In genomic region chr5:119340597-119341218, GRCh38 we compare ENCODE assay signal across 9 cellular contexts. TPM values are rescaled to one million over a fixed set of nuclear protein-coding genes. Genes with fewer than 3 reads are reported as not detected.
DNase-seq lines count a peak whose midpoint lies in the region; ATAC-seq lines count a peak whose summit lies in the region.
"Had no signal": no experiment of that assay in that cellular context is flagged by ENCODE, and none has a peak within 500 bp of the region (broad histone marks: within the 10 kb centered on the region; RNA-seq: fewer than 3 reads in every experiment).

No MANE protein-coding gene starts in this region.

- H3K27ac Mint-ChIP-seq in naive thymus-derived CD4-positive, alpha-beta T cell, result peak overlapping the region; percentile 84 to 99 (median 94)

- H3K4me1 ChIP-seq in naive thymus-derived CD4-positive, alpha-beta T cell (ENCODE audit: control insufficient read depth in 2 of 2, insufficient read depth in 2 of 2, low read length in 2 of 2), result peaks cover 91 to 95% of the 10 kb centered on the region in 2 donors

- POLR2A ChIA-PET in naive thymus-derived CD4-positive, alpha-beta T cell (lab: Charles Lee), result interaction anchor here (0.6 to 7.2 kb wide), 25 partner anchors 10 to 318 kb away, joined by 3 to 41 read pairs (median 4); partner anchors contain the start of genes DMXL1 and TNFAIP8

- H3K27me3 ChIP-seq in naive thymus-derived CD4-positive, alpha-beta T cell (ENCODE audit: control insufficient read depth in 2 of 2, insufficient read depth in 2 of 2, low read length in 2 of 2), result no peaks in the 10 kb centered on the region

- ATAC-seq in HG02981 (IDR thresholded peaks at IDR 0.05; ENCODE audit: unreplicated experiment), result peak; percentile 55
- ATAC-seq in naive thymus-derived CD4-positive, alpha-beta T cell, result peak; percentile 71

- intact Hi-C loops in naive thymus-derived CD4-positive, alpha-beta T cell (cut with micrococcal nuclease), result loop anchor here (1.0 to 5.0 kb wide), 11 partner anchors 7 to 318 kb away; partner anchors contain the start of gene DMXL1 (in 1 of the 2)

- no peaks in the 10 kb centered on the region for H3K36me3 ChIP-seq in naive thymus-derived CD4-positive, alpha-beta T cell (ENCODE audit: control insufficient read depth in 2 of 3, insufficient read depth in 3 of 3, low read length in 3 of 3)

- H3K4me3 Mint-ChIP-seq in naive thymus-derived CD4-positive, alpha-beta T cell, result peak overlapping the region; percentile 64 to 94 (median 86)

- CTCF ChIA-PET in naive thymus-derived CD4-positive, alpha-beta T cell (lab: Charles Lee), result interaction anchor here (0.8 to 6.4 kb wide), 8 partner anchors 10 to 318 kb away, joined by 3 to 44 read pairs (median 6); no protein-coding TSS in a partner anchor

- H3K4me1 Mint-ChIP-seq in naive thymus-derived CD4-positive, alpha-beta T cell, result peaks cover 78 to 98% (median 97%) of the 10 kb centered on the region in 7 donors

- H3K4me3 ChIP-seq in naive thymus-derived CD4-positive, alpha-beta T cell (ENCODE audit: low read length), result peak overlapping the region; percentile 33

- no peaks in the 10 kb centered on the region for H3K9me3 Mint-ChIP-seq in naive thymus-derived CD4-positive, alpha-beta T cell

- H3K9me3 ChIP-seq in naive thymus-derived CD4-positive, alpha-beta T cell (ENCODE audit: control insufficient read depth in 2 of 3, low read length in 3 of 3), result no peaks in the 10 kb centered on the region

- H3K27me3 Mint-ChIP-seq in naive thymus-derived CD4-positive, alpha-beta T cell, result no peaks in the 10 kb centered on the region

- H3K27ac ChIP-seq in naive thymus-derived CD4-positive, alpha-beta T cell (ENCODE audit: low read depth, low read length), result peak overlapping the region; percentile 78
- H3K27ac ChIP-seq: 22Rv1 had no signal

- peak; percentile 79 for DNase-seq in NK-92 treated with Interleukin-12 subunit alpha and Interleukin-12 subunit beta, amount 100 ng/mL, for 24 hours (lab: John Stamatoyannopoulos, UW)
- DNase-seq in NK-92 (lab: John Stamatoyannopoulos, UW; ENCODE audit: unreplicated experiment), result no peak
- peak; percentile 33 for DNase-seq in T follicular helper cell (ENCODE audit: low read depth)
- peak in 7 of 9 donors; percentile 57 to 72 (median 64) for DNase-seq in naive thymus-derived CD4-positive, alpha-beta T cell
- no peak for DNase-seq in NCI-H748 treated with DMSO at 0.1 percent for 48 hours (lab: John Stamatoyannopoulos, UW)
- no peak for DNase-seq in NCI-H1436 treated with DMSO at 0.1 percent for 48 hours (lab: John Stamatoyannopoulos, UW)
- DNase-seq in NCI-H446 treated with DMSO at 0.1 percent for 48 hours (lab: John Stamatoyannopoulos, UW), result no peak

- H3K36me3 Mint-ChIP-seq in naive thymus-derived CD4-positive, alpha-beta T cell, result peaks cover 0 to 54% (median 7%) of the 10 kb centered on the region in 5 donors

RNA-seq across cellular contexts. Expression of gene TNFAIP8, which starts 15.1 kb away (rescaled TPM):
- 100 to 1,000 TPM; 102 to 162 (median 130) TPM for total RNA-seq in naive thymus-derived CD4-positive, alpha-beta T cell
- 100 to 1,000 TPM; 261 to 285 TPM for polyA plus RNA-seq in naive thymus-derived CD4-positive, alpha-beta T cell

Comparison
In these comparisons a context has a peak if more than half of its experiments do, and no peak if none do; other contexts are left out.
1. DNase-seq: peak in NK-92 treated with Interleukin-12 subunit alpha and Interleukin-12 subunit beta, amount 100 ng/mL, for 24 hours (single experiment), T follicular helper cell (single experiment) and naive thymus-derived CD4-positive, alpha-beta T cell (7 of 9); none in NK-92 (single experiment), NCI-H748 treated with DMSO at 0.1 percent for 48 hours (single experiment), NCI-H1436 treated with DMSO at 0.1 percent for 48 hours (single experiment) and NCI-H446 treated with DMSO at 0.1 percent for 48 hours (single experiment).